8 cellular contexts compared by ENCODE assay signal in the genomic region with DNA sequence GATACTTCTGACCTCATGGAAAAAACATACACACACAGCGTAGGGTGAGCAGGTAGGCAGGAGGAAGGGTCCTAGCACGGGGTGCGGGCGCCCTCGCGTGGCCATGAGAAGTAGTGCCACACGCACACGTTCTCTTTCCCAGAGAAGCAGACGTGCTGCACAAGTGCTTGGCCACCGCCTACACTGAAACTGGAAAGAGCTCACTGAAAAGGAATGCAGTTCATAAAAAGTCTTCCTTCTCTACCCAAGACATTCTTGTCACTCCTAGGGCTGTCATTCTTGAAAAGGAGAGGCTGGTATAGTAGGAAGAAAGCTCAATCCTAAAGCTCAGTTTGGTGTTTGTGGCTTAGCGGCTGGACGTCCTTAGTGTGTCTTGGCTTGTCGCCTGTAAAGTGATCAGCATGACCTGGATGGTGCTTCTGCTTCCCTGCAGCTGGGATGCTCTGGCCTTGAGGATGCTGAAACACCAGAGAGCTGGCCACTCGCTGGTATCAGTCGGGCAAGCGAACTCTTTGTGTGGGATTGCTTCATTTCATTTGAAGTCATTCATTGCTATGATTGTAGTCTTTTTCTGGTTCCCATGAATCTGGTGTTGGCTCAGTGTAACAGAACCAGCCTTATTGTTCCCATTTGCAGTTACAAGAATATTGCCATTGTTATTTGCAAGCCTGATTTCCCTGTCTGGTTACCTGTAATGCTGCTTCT.
DNase-seq lines count a peak whose midpoint lies in the region; ATAC-seq and TF ChIP-seq lines count a peak whose summit lies in the region.

No MANE protein-coding gene starts in this region.

- peak; percentile 96 for TF ChIP-seq CTCF in RWPE2 (IDR thresholded peaks at IDR 0.05; ENCODE audit: poor library complexity, severe bottlenecking)

- no peak overlapping the region for H3K27ac ChIP-seq in RWPE2 (ENCODE audit: poor library complexity, severe bottlenecking)

- no peak overlapping the region for H3K4me3 ChIP-seq in RWPE2 (ENCODE audit: severe bottlenecking)

- H3K9me3 ChIP-seq in RWPE2 (ENCODE audit: severe bottlenecking): no peaks in the 10 kb centered on the region

- peak; percentile 55 for DNase-seq in NK-92 treated with Interleukin-12 subunit alpha and Interleukin-12 subunit beta, amount 100 ng/mL, for 24 hours (lab: John Stamatoyannopoulos, UW)
- DNase-seq in NK-92 (lab: John Stamatoyannopoulos, UW; ENCODE audit: unreplicated experiment): no peak
- DNase-seq in HT-29 (ENCODE audit: low spot score): peak; percentile 86
- no peak for DNase-seq in RWPE2 (ENCODE audit: low spot score)
- DNase-seq in cerebellum (ENCODE audit: low spot score): peak; percentile 77
- peak; percentile 88 for DNase-seq in left kidney (ENCODE audit: low read depth, low spot score)
- DNase-seq in stimulated activated CD8-positive, alpha-beta memory T cell treated with anti-CD3 and anti-CD28 coated beads, Interleukin-4, amount 100 ng/mL, for 48 hours: peak; percentile 78

- no peaks in the 10 kb centered on the region for H3K4me1 ChIP-seq in RWPE2 (ENCODE audit: insufficient read depth, poor library complexity, severe bottlenecking)

- no peaks in the 10 kb centered on the region for H3K36me3 ChIP-seq in RWPE2 (ENCODE audit: low read depth)

- ATAC-seq in GM21526 (IDR thresholded peaks at IDR 0.05; ENCODE audit: low FRiP score, unreplicated experiment): peak; percentile 94
- ATAC-seq in RWPE2 (ENCODE audit: low read depth): peak; percentile 81

- no peaks in the 10 kb centered on the region for H3K27me3 ChIP-seq in RWPE2 (ENCODE audit: insufficient read depth, poor library complexity, severe bottlenecking)

Comparison
In these comparisons a context has a peak if more than half of its experiments do, and no peak if none do; other contexts are left out.
1. DNase-seq: peak in NK-92 treated with Interleukin-12 subunit alpha and Interleukin-12 subunit beta, amount 100 ng/mL, for 24 hours (single experiment), HT-29 (single experiment), cerebellum (single experiment), left kidney (single experiment) and stimulated activated CD8-positive, alpha-beta memory T cell treated with anti-CD3 and anti-CD28 coated beads, Interleukin-4, amount 100 ng/mL, for 48 hours (single experiment); none in NK-92 (single experiment) and RWPE2 (single experiment).